In the genomic region with DNA sequence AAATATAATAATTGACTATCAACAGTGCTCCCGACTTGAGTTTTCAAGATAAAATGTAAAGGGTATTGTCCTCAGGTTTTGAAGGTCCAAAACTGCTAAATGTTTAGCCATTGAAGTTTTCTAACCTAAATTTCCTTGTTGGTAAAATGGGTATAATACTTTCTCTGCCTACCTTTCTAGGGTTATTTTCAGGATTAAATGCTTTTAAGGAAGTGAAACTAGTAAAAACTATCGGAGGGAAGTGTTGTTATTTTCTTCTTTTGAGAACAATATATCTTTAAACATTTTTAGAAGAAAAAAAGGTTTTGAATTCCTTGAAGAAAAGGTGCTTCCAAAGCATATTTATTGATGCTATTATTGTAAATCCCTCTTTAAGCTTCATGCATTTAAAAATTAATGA, we compare ENCODE assay signal across 12 cellular contexts.
DNase-seq lines count a peak whose midpoint lies in the region; ATAC-seq and TF ChIP-seq lines count a peak whose summit lies in the region.
"Had no signal": no experiment of that assay in that cellular context is flagged by ENCODE, and none has a peak within 500 bp of the region (broad histone marks: within the 10 kb centered on the region; RNA-seq: fewer than 3 reads in every experiment).

No MANE protein-coding gene starts in this region.

- H3K36me3 ChIP-seq in KMS-11 (ENCODE audit: insufficient read depth): no peaks in the 10 kb centered on the region
- no peaks in the 10 kb centered on the region for H3K36me3 ChIP-seq in lower lobe of right lung
- H3K36me3 ChIP-seq in suprapubic skin: no peaks in the 10 kb centered on the region
- H3K36me3 ChIP-seq: prostate gland had no signal

- no peak overlapping the region for H3K4me3 Mint-ChIP-seq in T-helper 17 cell

- peaks cover 3% of the 10 kb centered on the region for H3K27me3 ChIP-seq in KMS-11 (ENCODE audit: insufficient read depth, low read depth)
- no peaks in the 10 kb centered on the region for H3K27me3 ChIP-seq in lower lobe of right lung (ENCODE audit: low read depth)
- no peaks in the 10 kb centered on the region for H3K27me3 ChIP-seq in suprapubic skin

- no peak for TF ChIP-seq EP300 in suprapubic skin (IDR thresholded peaks at IDR 0.05)

- no peak overlapping the region for H3K4me3 ChIP-seq in KMS-11 (IDR thresholded peaks at IDR 0.05; ENCODE audit: insufficient read depth, low read depth, low read length)
- H3K4me3 ChIP-seq in lower lobe of right lung: no peak overlapping the region
- H3K4me3 ChIP-seq in suprapubic skin: no peak overlapping the region
- H3K4me3 ChIP-seq: prostate gland had no signal

- peak overlapping the region; percentile 89 for H3K4me2 ChIP-seq in KMS-11

- H2AFZ ChIP-seq in KMS-11 (ENCODE audit: low read depth): no peak overlapping the region

- H3K27me3 Mint-ChIP-seq in T-helper 17 cell: no peaks in the 10 kb centered on the region

- intact Hi-C loops in lower lobe of right lung (cut with DNase I): no loop called here

- H3K4me1 ChIP-seq in KMS-11 (ENCODE audit: low read depth, poor library complexity, severe bottlenecking) (peaks cover 57% of the 10 kb centered on the region), lower lobe of right lung (peaks cover 36% of the 10 kb centered on the region), suprapubic skin (peaks cover 41% of the 10 kb centered on the region)
- H3K4me1 ChIP-seq: prostate gland had no signal

- peak overlapping the region; percentile 9 for H3K27ac Mint-ChIP-seq in T-helper 17 cell

- POLR2A ChIA-PET in GM10248 (lab: Yijun Ruan, JAX): interaction anchor here (0.6 to 0.7 kb wide), 2 partner anchors 215 to 222 kb away, joined by 3 to 4 read pairs; no protein-coding TSS in a partner anchor

- CTCF ChIA-PET in GM10248 (lab: Yijun Ruan, JAX): interaction anchor here (0.9 to 6.3 kb wide), 8 partner anchors 12 to 214 kb away, joined by 3 to 22 read pairs (median 3); a partner anchor contains a TSS

- H3K79me2 ChIP-seq in KMS-11 (ENCODE audit: insufficient read depth, low read depth): no peaks in the 10 kb centered on the region

- TF ChIP-seq POLR2A in suprapubic skin (IDR thresholded peaks at IDR 0.05): no peak

- no peak for ATAC-seq in T-helper 17 cell
- ATAC-seq in lower lobe of right lung: no peak
- no peak for ATAC-seq in HG02759 (IDR thresholded peaks at IDR 0.05; ENCODE audit: unreplicated experiment)

- H3K9me3 ChIP-seq in T-helper 17 cell (ENCODE audit: control insufficient read depth, low read length, poor library complexity, severe bottlenecking) (no peaks in the 10 kb centered on the region), lower lobe of right lung (no peaks in the 10 kb centered on the region), suprapubic skin (no peaks in the 10 kb centered on the region)
- H3K9me3 ChIP-seq: prostate gland had no signal

- H3K9ac ChIP-seq in KMS-11: no peak overlapping the region

- H4K20me1 ChIP-seq in KMS-11 (ENCODE audit: insufficient read depth): no peaks in the 10 kb centered on the region

- H3K27ac ChIP-seq in KMS-11 (no peak overlapping the region; the same call in 1 of the 2 replicates), lower lobe of right lung (peak overlapping the region; percentile 0), suprapubic skin (peak overlapping the region; percentile 60)
- H3K27ac ChIP-seq: prostate gland had no signal

- H3K4me1 Mint-ChIP-seq in T-helper 17 cell: peaks cover 6% of the 10 kb centered on the region

- no peak for TF ChIP-seq CTCF in KMS-11 (conservative IDR thresholded peaks at IDR 0.05; ENCODE audit: low read depth, low read length)
- TF ChIP-seq CTCF in lower lobe of right lung (IDR thresholded peaks at IDR 0.05): no peak
- TF ChIP-seq CTCF in suprapubic skin (IDR thresholded peaks at IDR 0.05): no peak
- no peak for TF ChIP-seq CTCF in GM10248 (IDR thresholded peaks at IDR 0.05; ENCODE audit: control extremely low read depth, extremely low read depth, low read depth, missing control alignments)

- H3K36me3 Mint-ChIP-seq in T-helper 17 cell (ENCODE audit: low read depth): no peaks in the 10 kb centered on the region

- 65% methylated on average over 2 of the region's 2 CpGs for WGBS in suprapubic skin

- DNase-seq in T-helper 17 cell (no peak), lower lobe of right lung (no peak), suprapubic skin (ENCODE audit: low spot score in 2 of 2) (no peak), GM10248 (ENCODE audit: extremely low spot score) (no peak), OCI-M1 (lab: John Stamatoyannopoulos, UW) (no peak)
- DNase-seq in activated CD8-positive, alpha-beta memory T cell treated with anti-CD3 and anti-CD28 coated beads, Interleukin-2, amount 50 U/mL, for 4 hours: no peak
- DNase-seq: activated T-cell treated with anti-CD3 and anti-CD28 coated beads for 4 hours, kidney, NCI-H1105 treated with DMSO at 0.1 percent for 48 hours had no signal
